Comparison of ENCODE assay signal across 8 cellular contexts in genomic region chr15:59688383-59688887, GRCh38. TPM values are rescaled to one million over a fixed set of nuclear protein-coding genes. Genes with fewer than 3 reads are reported as not detected.
A peak's percentile ranks its signal among the peaks of the same experiment; 100 is the strongest.
DNase-seq lines count a peak whose midpoint lies in the region; ATAC-seq and TF ChIP-seq lines count a peak whose summit lies in the region.

No MANE protein-coding gene starts in this region.

- peak overlapping the region; percentile 92 to 100 (median 99) for H3K27ac Mint-ChIP-seq in CD8-positive, alpha-beta memory T cell
- H3K27ac Mint-ChIP-seq in activated naive CD8-positive, alpha-beta T cell treated with anti-CD3 and anti-CD28 coated beads for 36 hours, result peak overlapping the region; percentile 98
- peak overlapping the region; percentile 95 for H3K27ac Mint-ChIP-seq in glutamatergic neuron (ENCODE audit: unreplicated experiment)

- no peak for TF ChIP-seq CTCF in glutamatergic neuron (IDR thresholded peaks at IDR 0.05; ENCODE audit: partially characterized antibody, unreplicated experiment)

- H3K9ac ChIP-seq in rectal smooth muscle tissue (ENCODE audit: low read length), result peak overlapping the region; percentile 93

- POLR2A ChIA-PET in CD8-positive, alpha-beta memory T cell (lab: Charles Lee), result interaction anchor here (1.0 to 3.5 kb wide), 2 partner anchors 31 to 709 kb away, joined by 4 to 25 read pairs; partner anchors contain the start of genes ANXA2 and GTF2A2

- H3K4me3 ChIP-seq in CD8-positive, alpha-beta memory T cell (ENCODE audit: low read length), result peak overlapping the region; percentile 88
- peak overlapping the region; percentile 92 for H3K4me3 ChIP-seq in rectal smooth muscle tissue (ENCODE audit: low read length)

- peak in 3 of 5 donors; percentile 3 to 51 (median 36) for DNase-seq in CD8-positive, alpha-beta memory T cell
- peak; percentile 51 for DNase-seq in NCI-H1105 treated with DMSO at 0.1 percent for 48 hours (lab: John Stamatoyannopoulos, UW)
- DNase-seq in activated naive CD8-positive, alpha-beta T cell treated with anti-CD3 and anti-CD28 coated beads for 36 hours, result no peak
- DNase-seq in glutamatergic neuron, result no peak
- no peak for DNase-seq in ecto neural progenitor cell (ENCODE audit: low spot score)
- no peak for DNase-seq in activated CD4-positive, CD25-positive, alpha-beta regulatory T cell (lab: John Stamatoyannopoulos, UW)

- peaks cover 45 to 62% (median 55%) of the 10 kb centered on the region in 3 donors for H3K4me1 Mint-ChIP-seq in CD8-positive, alpha-beta memory T cell
- peaks cover 37% of the 10 kb centered on the region for H3K4me1 Mint-ChIP-seq in activated naive CD8-positive, alpha-beta T cell treated with anti-CD3 and anti-CD28 coated beads for 36 hours
- peaks cover 15% of the 10 kb centered on the region for H3K4me1 Mint-ChIP-seq in glutamatergic neuron (ENCODE audit: low read depth, unreplicated experiment)

- no peaks in the 10 kb centered on the region for H3K27me3 ChIP-seq in CD8-positive, alpha-beta memory T cell (ENCODE audit: insufficient read depth, low read length, poor library complexity, severe bottlenecking)
- no peaks in the 10 kb centered on the region for H3K27me3 ChIP-seq in rectal smooth muscle tissue (ENCODE audit: control insufficient read depth, insufficient read depth, low read length)

- H3K36me3 ChIP-seq in CD8-positive, alpha-beta memory T cell (ENCODE audit: insufficient read depth, low read length), result no peaks in the 10 kb centered on the region
- no peaks in the 10 kb centered on the region for H3K36me3 ChIP-seq in rectal smooth muscle tissue (ENCODE audit: control insufficient read depth, insufficient read depth, low read length)

- peaks cover 43% of the 10 kb centered on the region for H3K4me1 ChIP-seq in CD8-positive, alpha-beta memory T cell (ENCODE audit: insufficient read depth, low read length)
- peaks cover 11% of the 10 kb centered on the region for H3K4me1 ChIP-seq in rectal smooth muscle tissue (ENCODE audit: control insufficient read depth, insufficient read depth, low read length)

- no peaks in the 10 kb centered on the region for H3K9me3 Mint-ChIP-seq in CD8-positive, alpha-beta memory T cell
- H3K9me3 Mint-ChIP-seq in activated naive CD8-positive, alpha-beta T cell treated with anti-CD3 and anti-CD28 coated beads for 36 hours, result no peaks in the 10 kb centered on the region
- H3K9me3 Mint-ChIP-seq in glutamatergic neuron (ENCODE audit: unreplicated experiment), result peaks cover 12% of the 10 kb centered on the region

- H3K9me3 ChIP-seq in CD8-positive, alpha-beta memory T cell (ENCODE audit: low read length), result no peaks in the 10 kb centered on the region

- ATAC-seq in GM21515 (IDR thresholded peaks at IDR 0.05; ENCODE audit: unreplicated experiment), result peak; percentile 1

- H3K27ac ChIP-seq in CD8-positive, alpha-beta memory T cell (ENCODE audit: low read depth, low read length), result peak overlapping the region; percentile 99
- peak overlapping the region; percentile 99 for H3K27ac ChIP-seq in rectal smooth muscle tissue (ENCODE audit: low read depth, low read length)

- CTCF ChIA-PET in CD8-positive, alpha-beta memory T cell (lab: Charles Lee), result interaction anchor here (0.6 to 0.8 kb wide), 4 partner anchors 16 to 542 kb away, joined by 3 read pairs; no protein-coding TSS in a partner anchor

- peak overlapping the region; percentile 92 to 99 (median 96) for H3K4me3 Mint-ChIP-seq in CD8-positive, alpha-beta memory T cell
- peak overlapping the region; percentile 96 for H3K4me3 Mint-ChIP-seq in activated naive CD8-positive, alpha-beta T cell treated with anti-CD3 and anti-CD28 coated beads for 36 hours
- peak overlapping the region; percentile 85 for H3K4me3 Mint-ChIP-seq in glutamatergic neuron (ENCODE audit: unreplicated experiment)

- H3K27me3 Mint-ChIP-seq in CD8-positive, alpha-beta memory T cell, result no peaks in the 10 kb centered on the region
- H3K27me3 Mint-ChIP-seq in activated naive CD8-positive, alpha-beta T cell treated with anti-CD3 and anti-CD28 coated beads for 36 hours, result no peaks in the 10 kb centered on the region
- no peaks in the 10 kb centered on the region for H3K27me3 Mint-ChIP-seq in glutamatergic neuron (ENCODE audit: unreplicated experiment)

- peaks cover 0 to 37% (median 4%) of the 10 kb centered on the region in 3 donors for H3K36me3 Mint-ChIP-seq in CD8-positive, alpha-beta memory T cell
- peaks cover 29% of the 10 kb centered on the region for H3K36me3 Mint-ChIP-seq in activated naive CD8-positive, alpha-beta T cell treated with anti-CD3 and anti-CD28 coated beads for 36 hours
- no peaks in the 10 kb centered on the region for H3K36me3 Mint-ChIP-seq in glutamatergic neuron (ENCODE audit: unreplicated experiment)

RNA-seq across cellular contexts. Expression of gene BNIP2, which starts 0.7 kb away (rescaled TPM):
- 10 to 100 TPM; 62.7 to 65.2 TPM for total RNA-seq in CD8-positive, alpha-beta memory T cell
- 107 TPM for polyA plus RNA-seq in CD8-positive, alpha-beta memory T cell
- total RNA-seq in activated naive CD8-positive, alpha-beta T cell treated with anti-CD3 and anti-CD28 coated beads for 36 hours, result 10 to 100 TPM; 68.4 to 76.4 TPM
- total RNA-seq in glutamatergic neuron (ENCODE audit: unreplicated experiment), result 70.2 TPM

RNA-seq across cellular contexts. Expression of gene GTF2A2, which starts 31.1 kb away (rescaled TPM):
- total RNA-seq in CD8-positive, alpha-beta memory T cell, result 100 to 1,000 TPM; 228 to 230 TPM
- polyA plus RNA-seq in CD8-positive, alpha-beta memory T cell, result 134 TPM
- 100 to 1,000 TPM; 237 to 246 TPM for total RNA-seq in activated naive CD8-positive, alpha-beta T cell treated with anti-CD3 and anti-CD28 coated beads for 36 hours
- 105 TPM for total RNA-seq in glutamatergic neuron (ENCODE audit: unreplicated experiment)

Comparison
In these comparisons a context has a peak if more than half of its experiments do, and no peak if none do; other contexts are left out.
1. DNase-seq: peak in CD8-positive, alpha-beta memory T cell (3 of 5) and NCI-H1105 treated with DMSO at 0.1 percent for 48 hours (single experiment); none in activated naive CD8-positive, alpha-beta T cell treated with anti-CD3 and anti-CD28 coated beads for 36 hours (single experiment), glutamatergic neuron (single experiment), ecto neural progenitor cell (single experiment) and activated CD4-positive, CD25-positive, alpha-beta regulatory T cell (0 of 4).
2. Peak in every context shown above with its lines, with median percentiles within 50 percentile points of each other: H3K27ac Mint-ChIP-seq and H3K4me3 Mint-ChIP-seq.